12 cellular contexts compared by ENCODE assay signal in genomic region chr2:41791523-41791922, GRCh38.
A peak's percentile ranks its signal among the peaks of the same experiment; 100 is the strongest.
DNase-seq lines count a peak whose midpoint lies in the region; ATAC-seq, FAIRE-seq and TF ChIP-seq lines count a peak whose summit lies in the region.
"Had no signal": no experiment of that assay in that cellular context is flagged by ENCODE, and none has a peak within 500 bp of the region (broad histone marks: within the 10 kb centered on the region; RNA-seq: fewer than 3 reads in every experiment).

No MANE protein-coding gene starts in this region.

- H3K36me3 Mint-ChIP-seq in activated T-helper 1 cell treated with anti-CD3 and anti-CD28 coated beads, Interleukin-12 subunit alpha, Interleukin-12 subunit beta, Interleukin-2, Interleukin-4 antibody, amounts not matched to agents 30 ng/mL and 10 ng/mL and 1 ng/mL, durations not matched to agents 14 hours and 24 hours and 36 hours (ENCODE audit: low read depth) = no peaks in the 10 kb centered on the region
- H3K36me3 Mint-ChIP-seq: CD4-positive, alpha-beta memory T cell had no signal

- intact Hi-C loops in activated T-helper 1 cell treated with anti-CD3 and anti-CD28 coated beads, Interleukin-12 subunit alpha, Interleukin-12 subunit beta, Interleukin-2, Interleukin-4 antibody, amounts not matched to agents 30 ng/mL and 10 ng/mL and 1 ng/mL, durations not matched to agents 14 hours and 24 hours and 36 hours (cut with micrococcal nuclease) = no loop called here

- H3K4me1 Mint-ChIP-seq in stimulated activated naive CD8-positive, alpha-beta T cell treated with anti-CD3 and anti-CD28 coated beads, Interleukin-15, amount 100 ng/mL, for 72 hours = no peaks in the 10 kb centered on the region
- H3K4me1 Mint-ChIP-seq in activated T-helper 1 cell treated with anti-CD3 and anti-CD28 coated beads, Interleukin-12 subunit alpha, Interleukin-12 subunit beta, Interleukin-2, Interleukin-4 antibody, amounts not matched to agents 30 ng/mL and 10 ng/mL and 1 ng/mL, durations not matched to agents 14 hours and 24 hours and 36 hours (ENCODE audit: low read depth) = no peaks in the 10 kb centered on the region
- H3K4me1 Mint-ChIP-seq: CD4-positive, alpha-beta memory T cell; nephron had no signal

- peaks cover 6 to 7% of the 10 kb centered on the region in 2 donors for H3K9me3 Mint-ChIP-seq in stimulated activated naive CD8-positive, alpha-beta T cell treated with anti-CD3 and anti-CD28 coated beads, Interleukin-15, amount 100 ng/mL, for 72 hours
- H3K9me3 Mint-ChIP-seq in activated T-helper 1 cell treated with anti-CD3 and anti-CD28 coated beads, Interleukin-12 subunit alpha, Interleukin-12 subunit beta, Interleukin-2, Interleukin-4 antibody, amounts not matched to agents 30 ng/mL and 10 ng/mL and 1 ng/mL, durations not matched to agents 14 hours and 24 hours and 36 hours = no peaks in the 10 kb centered on the region

- no peaks in the 10 kb centered on the region for H3K27me3 Mint-ChIP-seq in stimulated activated naive CD8-positive, alpha-beta T cell treated with anti-CD3 and anti-CD28 coated beads, Interleukin-15, amount 100 ng/mL, for 72 hours
- peaks cover 1% of the 10 kb centered on the region for H3K27me3 Mint-ChIP-seq in activated T-helper 1 cell treated with anti-CD3 and anti-CD28 coated beads, Interleukin-12 subunit alpha, Interleukin-12 subunit beta, Interleukin-2, Interleukin-4 antibody, amounts not matched to agents 30 ng/mL and 10 ng/mL and 1 ng/mL, durations not matched to agents 14 hours and 24 hours and 36 hours (ENCODE audit: insufficient read depth)

- TF ChIP-seq CTCF in fibroblast of the aortic adventitia (IDR thresholded peaks at IDR 0.05; ENCODE audit: insufficient read depth, low read length) = no peak

- H3K4me3 ChIP-seq in fibroblast of the aortic adventitia (ENCODE audit: low read depth, low read length) = no peak overlapping the region
- H3K4me3 ChIP-seq: SJSA1, transverse colon had no signal

- peak; percentile 7 for DNase-seq in stimulated activated naive CD8-positive, alpha-beta T cell treated with anti-CD3 and anti-CD28 coated beads, Interleukin-15, Interleukin-2, amounts not matched to agents 100 U/mL and 50 U/mL, for 24 hours
- DNase-seq in stimulated activated naive CD8-positive, alpha-beta T cell treated with anti-CD3 and anti-CD28 coated beads, Interleukin-15, amount 100 ng/mL, for 72 hours = no peak
- DNase-seq in OCI-M1 (lab: John Stamatoyannopoulos, UW) (peak; percentile 62), fibroblast of the aortic adventitia (ENCODE audit: low read depth) (peak; percentile 52), urothelium cell line (ENCODE audit: low spot score) (peak; percentile 57), midbrain (lab: John Stamatoyannopoulos, UW) (no peak)
- no peak for DNase-seq in activated T-helper 1 cell treated with anti-CD3 and anti-CD28 coated beads, Interleukin-12 subunit alpha, Interleukin-12 subunit beta, Interleukin-2, Interleukin-4 antibody, amounts not matched to agents 30 ng/mL and 10 ng/mL and 1 ng/mL, durations not matched to agents 14 hours and 24 hours and 36 hours (ENCODE audit: low spot score)
- DNase-seq: CD4-positive, alpha-beta memory T cell; transverse colon had no signal

- no peak for ATAC-seq in stimulated activated naive CD8-positive, alpha-beta T cell treated with anti-CD3 and anti-CD28 coated beads, Interleukin-15, Interleukin-2, amounts not matched to agents 100 U/mL and 50 U/mL, for 24 hours
- no peak for ATAC-seq in stimulated activated naive CD8-positive, alpha-beta T cell treated with anti-CD3 and anti-CD28 coated beads, Interleukin-15, amount 100 ng/mL, for 72 hours
- no peak for ATAC-seq in activated CD4-positive, CD25-positive, alpha-beta regulatory T cell treated with anti-CD3 and anti-CD28 coated beads, Interleukin-2, amount 50 U/mL, for 24 hours

- no peak for FAIRE-seq in urothelium cell line (lab: Jason Lieb, UNC)

- no peak overlapping the region for H3K27ac Mint-ChIP-seq in stimulated activated naive CD8-positive, alpha-beta T cell treated with anti-CD3 and anti-CD28 coated beads, Interleukin-15, amount 100 ng/mL, for 72 hours
- H3K27ac Mint-ChIP-seq in activated T-helper 1 cell treated with anti-CD3 and anti-CD28 coated beads, Interleukin-12 subunit alpha, Interleukin-12 subunit beta, Interleukin-2, Interleukin-4 antibody, amounts not matched to agents 30 ng/mL and 10 ng/mL and 1 ng/mL, durations not matched to agents 14 hours and 24 hours and 36 hours = no peak overlapping the region
- H3K27ac Mint-ChIP-seq: nephron had no signal

- H3K4me3 Mint-ChIP-seq in stimulated activated naive CD8-positive, alpha-beta T cell treated with anti-CD3 and anti-CD28 coated beads, Interleukin-15, amount 100 ng/mL, for 72 hours = no peak overlapping the region
- no peak overlapping the region for H3K4me3 Mint-ChIP-seq in activated T-helper 1 cell treated with anti-CD3 and anti-CD28 coated beads, Interleukin-12 subunit alpha, Interleukin-12 subunit beta, Interleukin-2, Interleukin-4 antibody, amounts not matched to agents 30 ng/mL and 10 ng/mL and 1 ng/mL, durations not matched to agents 14 hours and 24 hours and 36 hours
- H3K4me3 Mint-ChIP-seq: CD4-positive, alpha-beta memory T cell; nephron had no signal

Comparison
In these comparisons a context has a peak if more than half of its experiments do, and no peak if none do; other contexts are left out.
1. DNase-seq: peak in stimulated activated naive CD8-positive, alpha-beta T cell treated with anti-CD3 and anti-CD28 coated beads, Interleukin-15, Interleukin-2, amounts not matched to agents 100 U/mL and 50 U/mL, for 24 hours (single experiment), OCI-M1 (single experiment), fibroblast of the aortic adventitia (single experiment) and urothelium cell line (single experiment); none in stimulated activated naive CD8-positive, alpha-beta T cell treated with anti-CD3 and anti-CD28 coated beads, Interleukin-15, amount 100 ng/mL, for 72 hours (0 of 2), activated T-helper 1 cell treated with anti-CD3 and anti-CD28 coated beads, Interleukin-12 subunit alpha, Interleukin-12 subunit beta, Interleukin-2, Interleukin-4 antibody, amounts not matched to agents 30 ng/mL and 10 ng/mL and 1 ng/mL, durations not matched to agents 14 hours and 24 hours and 36 hours (single experiment) and midbrain (single experiment).